Comparison of ENCODE assay signal across 11 cellular contexts in the genomic region with DNA sequence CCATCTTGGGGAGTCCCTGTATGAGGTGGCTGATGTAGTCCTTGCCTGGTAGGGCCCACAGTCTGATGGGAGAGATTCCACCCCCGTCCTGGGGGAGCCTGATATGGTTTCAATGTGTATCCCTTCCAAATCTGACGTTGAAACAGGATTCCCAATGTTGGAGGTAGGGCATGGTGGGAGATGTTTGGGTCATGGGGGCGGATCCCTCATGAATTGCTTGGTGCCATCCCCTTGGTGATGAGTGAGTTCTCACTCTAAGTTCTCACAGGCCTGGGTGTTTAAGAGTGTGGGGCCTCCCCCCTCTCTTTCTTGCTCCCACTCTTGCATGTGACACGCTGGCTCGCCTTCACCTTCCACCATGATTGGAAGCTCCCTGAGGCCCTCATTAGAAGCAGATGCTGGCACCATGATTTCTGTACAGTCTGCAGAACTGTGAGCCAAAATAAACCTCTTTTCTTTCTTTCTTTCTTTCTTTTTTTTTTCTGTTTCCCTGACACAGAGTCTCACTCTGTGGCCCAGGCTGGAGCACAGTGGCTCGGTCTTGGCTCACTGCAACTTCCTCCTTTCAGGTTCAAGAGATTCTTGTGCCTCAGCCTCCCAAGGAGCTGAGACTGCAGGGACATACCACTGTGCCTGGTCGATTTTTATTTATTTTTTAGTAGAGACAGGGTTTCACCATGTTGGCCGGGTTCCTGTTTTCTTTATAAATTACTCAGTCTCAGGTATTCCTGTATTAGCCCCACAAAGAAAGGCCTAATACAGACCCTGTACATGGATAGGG. TPM values are rescaled to one million over a fixed set of nuclear protein-coding genes. Genes with fewer than 3 reads are reported as not detected.
"Had no signal": no experiment of that assay in that cellular context is flagged by ENCODE, and none has a peak within 500 bp of the region (broad histone marks: within the 10 kb centered on the region; RNA-seq: fewer than 3 reads in every experiment).

No MANE protein-coding gene starts in this region.

- H3K4me1 Mint-ChIP-seq: activated naive CD4-positive, alpha-beta T cell treated with anti-CD3 and anti-CD28 coated beads, Interleukin-2, amount 10 ng/mL, durations not matched to agents 7 days and 5 days had no signal

- ATAC-seq: body of pancreas, foreskin keratinocyte, left lung had no signal

- H3K4me3 Mint-ChIP-seq: activated CD4-positive, alpha-beta memory T cell treated with anti-CD3 and anti-CD28 coated beads for 36 hours; activated naive CD4-positive, alpha-beta T cell treated with anti-CD3 and anti-CD28 coated beads, Interleukin-2, amount 10 ng/mL, durations not matched to agents 7 days and 5 days had no signal

- H3K27ac Mint-ChIP-seq: activated CD4-positive, alpha-beta memory T cell treated with anti-CD3 and anti-CD28 coated beads for 36 hours; activated naive CD4-positive, alpha-beta T cell treated with anti-CD3 and anti-CD28 coated beads, Interleukin-2, amount 10 ng/mL, durations not matched to agents 7 days and 5 days; activated T-helper 2 cell treated with anti-CD3 and anti-CD28 coated beads, Interferon-gamma antibody, Interleukin-2, Interleukin-4, amounts not matched to agents 10 μg/mL and 5 μg/mL and 100 μg/mL, durations not matched to agents 14 hours and 24 hours and 36 hours had no signal

- H3K9me3 Mint-ChIP-seq: activated naive CD4-positive, alpha-beta T cell treated with anti-CD3 and anti-CD28 coated beads, Interleukin-2, amount 10 ng/mL, durations not matched to agents 7 days and 5 days; activated T-helper 2 cell treated with anti-CD3 and anti-CD28 coated beads, Interferon-gamma antibody, Interleukin-2, Interleukin-4, amounts not matched to agents 10 μg/mL and 5 μg/mL and 100 μg/mL, durations not matched to agents 14 hours and 24 hours and 36 hours had no signal

- H3K36me3 Mint-ChIP-seq: activated CD4-positive, alpha-beta memory T cell treated with anti-CD3 and anti-CD28 coated beads for 36 hours; activated naive CD4-positive, alpha-beta T cell treated with anti-CD3 and anti-CD28 coated beads, Interleukin-2, amount 10 ng/mL, durations not matched to agents 7 days and 5 days had no signal

- DNase-seq: activated CD4-positive, alpha-beta memory T cell treated with anti-CD3 and anti-CD28 coated beads for 36 hours; activated naive CD4-positive, alpha-beta T cell treated with anti-CD3 and anti-CD28 coated beads, Interleukin-2, amount 10 ng/mL, durations not matched to agents 7 days and 5 days; body of pancreas; esophagus squamous epithelium; foreskin keratinocyte; left lung; mesenchymal stem cell; stimulated activated CD4-positive, alpha-beta T cell treated with anti-CD3 and anti-CD28 coated beads, Interleukin-4, amount 100 ng/mL, for 24 hours; trophoblast cell had no signal

RNA-seq across cellular contexts. Expression of a gene that starts 28.6 kb away (rescaled TPM):
- total RNA-seq: foreskin keratinocyte, SK-MEL-5 had no signal
